ENCODE assay signal across 10 cellular contexts in genomic region chr14:104640681-104641080, GRCh38. TPM values are rescaled to one million over a fixed set of nuclear protein-coding genes. Genes with fewer than 3 reads are reported as not detected.
"Had no signal": no experiment of that assay in that cellular context is flagged by ENCODE, and none has a peak within 500 bp of the region (broad histone marks: within the 10 kb centered on the region; RNA-seq: fewer than 3 reads in every experiment).

No MANE protein-coding gene starts in this region.

- H3K27me3 ChIP-seq: Peyer's patch had no signal

- H3K36me3 Mint-ChIP-seq: activated CD4-positive, alpha-beta memory T cell treated with anti-CD3 and anti-CD28 coated beads for 36 hours; activated naive CD8-positive, alpha-beta T cell had no signal

- H3K4me3 ChIP-seq: Peyer's patch had no signal

- H3K36me3 ChIP-seq: Peyer's patch had no signal

- H3K27ac ChIP-seq: Peyer's patch, VCaP had no signal

- DNase-seq: activated CD4-positive, CD25-positive, alpha-beta regulatory T cell; NCI-H1436 treated with DMSO at 0.1 percent for 48 hours; NK-92 treated with Interleukin-12 subunit alpha and Interleukin-12 subunit beta, amount 100 ng/mL, for 24 hours; SHP77 treated with DMSO at 0.1 percent for 48 hours had no signal

- H3K4me1 ChIP-seq: Peyer's patch had no signal

- H3K27ac Mint-ChIP-seq: activated CD4-positive, alpha-beta memory T cell treated with anti-CD3 and anti-CD28 coated beads for 36 hours; activated CD4-positive, alpha-beta T cell treated with anti-CD3 and anti-CD28 coated beads, Interleukin-2, amount 10 ng/mL, durations not matched to agents 7 days and 5 days; activated naive CD8-positive, alpha-beta T cell had no signal

RNA-seq across cellular contexts. Expression of gene TMEM179, which starts 36.1 kb away (rescaled TPM):
- total RNA-seq: activated CD4-positive, alpha-beta memory T cell treated with anti-CD3 and anti-CD28 coated beads for 36 hours; activated CD4-positive, alpha-beta T cell treated with anti-CD3 and anti-CD28 coated beads, Interleukin-2, amount 10 ng/mL, durations not matched to agents 7 days and 5 days; activated T-cell treated with anti-CD3 and anti-CD28 coated beads, Interleukin-2, amount 50 U/mL, for 4 hours had no signal
